ENCODE assay signal across 2 cellular contexts in the genomic region with DNA sequence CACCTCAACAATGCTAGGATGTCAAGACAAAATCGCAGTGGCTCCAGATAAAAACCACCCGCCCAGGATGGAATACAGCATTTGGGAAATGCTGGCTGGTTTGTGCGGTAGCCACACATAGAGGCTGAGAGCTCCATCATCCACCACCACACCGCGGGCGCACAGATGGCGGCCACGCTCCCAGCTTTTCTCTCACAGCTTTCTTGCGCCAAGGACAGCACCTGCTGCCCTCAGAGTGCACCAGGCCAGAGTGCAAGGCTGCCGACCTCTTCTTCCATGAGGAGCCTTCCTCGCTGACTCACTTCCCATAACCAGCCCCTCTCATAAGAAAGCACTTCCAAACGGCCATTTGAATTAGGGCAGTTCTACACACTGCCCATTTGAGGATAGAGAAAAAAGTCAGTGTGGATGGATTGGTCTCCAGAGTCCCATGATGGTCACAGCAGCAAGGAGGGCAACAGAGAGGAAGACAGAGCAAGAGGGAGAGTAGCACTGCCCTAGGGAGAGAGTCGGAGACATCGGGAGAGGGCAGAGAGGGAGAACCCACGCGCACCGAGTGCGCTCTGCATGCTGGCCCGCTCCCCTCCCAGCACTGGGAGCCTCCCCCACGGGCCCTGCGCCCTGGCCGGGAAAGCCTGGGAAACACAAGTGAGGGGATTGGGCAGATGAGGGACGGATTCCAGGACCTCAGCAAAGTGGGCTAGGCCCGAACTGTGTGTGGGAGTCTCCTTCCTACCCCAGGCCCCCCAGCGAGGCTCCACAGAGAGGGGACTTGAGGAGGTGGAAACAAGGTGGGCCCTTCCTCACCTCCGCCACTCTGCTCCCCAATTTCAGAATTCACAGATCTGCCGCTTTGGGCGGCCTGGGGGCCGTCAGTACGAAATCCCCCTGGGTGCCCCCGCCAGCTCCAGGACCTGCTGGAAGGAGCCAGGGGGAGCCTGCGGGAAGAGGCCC.
TF ChIP-seq lines count a peak whose summit lies in the region.

No MANE protein-coding gene starts in this region.

TF ChIP-seq in GM23338, 12 proteins besides CTCF, POLR2A, EP300 and RAD21 (continued from another document and continues in another):
- TF ChIP-seq, protein P1, sequence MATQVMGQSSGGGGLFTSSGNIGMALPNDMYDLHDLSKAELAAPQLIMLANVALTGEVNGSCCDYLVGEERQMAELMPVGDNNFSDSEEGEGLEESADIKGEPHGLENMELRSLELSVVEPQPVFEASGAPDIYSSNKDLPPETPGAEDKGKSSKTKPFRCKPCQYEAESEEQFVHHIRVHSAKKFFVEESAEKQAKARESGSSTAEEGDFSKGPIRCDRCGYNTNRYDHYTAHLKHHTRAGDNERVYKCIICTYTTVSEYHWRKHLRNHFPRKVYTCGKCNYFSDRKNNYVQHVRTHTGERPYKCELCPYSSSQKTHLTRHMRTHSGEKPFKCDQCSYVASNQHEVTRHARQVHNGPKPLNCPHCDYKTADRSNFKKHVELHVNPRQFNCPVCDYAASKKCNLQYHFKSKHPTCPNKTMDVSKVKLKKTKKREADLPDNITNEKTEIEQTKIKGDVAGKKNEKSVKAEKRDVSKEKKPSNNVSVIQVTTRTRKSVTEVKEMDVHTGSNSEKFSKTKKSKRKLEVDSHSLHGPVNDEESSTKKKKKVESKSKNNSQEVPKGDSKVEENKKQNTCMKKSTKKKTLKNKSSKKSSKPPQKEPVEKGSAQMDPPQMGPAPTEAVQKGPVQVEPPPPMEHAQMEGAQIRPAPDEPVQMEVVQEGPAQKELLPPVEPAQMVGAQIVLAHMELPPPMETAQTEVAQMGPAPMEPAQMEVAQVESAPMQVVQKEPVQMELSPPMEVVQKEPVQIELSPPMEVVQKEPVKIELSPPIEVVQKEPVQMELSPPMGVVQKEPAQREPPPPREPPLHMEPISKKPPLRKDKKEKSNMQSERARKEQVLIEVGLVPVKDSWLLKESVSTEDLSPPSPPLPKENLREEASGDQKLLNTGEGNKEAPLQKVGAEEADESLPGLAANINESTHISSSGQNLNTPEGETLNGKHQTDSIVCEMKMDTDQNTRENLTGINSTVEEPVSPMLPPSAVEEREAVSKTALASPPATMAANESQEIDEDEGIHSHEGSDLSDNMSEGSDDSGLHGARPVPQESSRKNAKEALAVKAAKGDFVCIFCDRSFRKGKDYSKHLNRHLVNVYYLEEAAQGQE (IDR thresholded peaks at IDR 0.05; ENCODE audit: unreplicated experiment) = no peak
- TF ChIP-seq NANOG (IDR thresholded peaks at IDR 0.05; ENCODE audit: borderline replicate concordance) (no peak), EZH2 (IDR thresholded peaks at IDR 0.05; ENCODE audit: low read depth, unreplicated experiment) (no peak), EZH2phosphoT487 (IDR thresholded peaks at IDR 0.05; ENCODE audit: unreplicated experiment) (no peak), JUNB (IDR thresholded peaks at IDR 0.05; ENCODE audit: unreplicated experiment) (no peak), CREB1 (CRISPR knock-in tag; IDR thresholded peaks at IDR 0.05; ENCODE audit: low read depth) (no peak), STAT1 (IDR thresholded peaks at IDR 0.05; ENCODE audit: unreplicated experiment) (no peak)
- TF ChIP-seq, protein P2, sequence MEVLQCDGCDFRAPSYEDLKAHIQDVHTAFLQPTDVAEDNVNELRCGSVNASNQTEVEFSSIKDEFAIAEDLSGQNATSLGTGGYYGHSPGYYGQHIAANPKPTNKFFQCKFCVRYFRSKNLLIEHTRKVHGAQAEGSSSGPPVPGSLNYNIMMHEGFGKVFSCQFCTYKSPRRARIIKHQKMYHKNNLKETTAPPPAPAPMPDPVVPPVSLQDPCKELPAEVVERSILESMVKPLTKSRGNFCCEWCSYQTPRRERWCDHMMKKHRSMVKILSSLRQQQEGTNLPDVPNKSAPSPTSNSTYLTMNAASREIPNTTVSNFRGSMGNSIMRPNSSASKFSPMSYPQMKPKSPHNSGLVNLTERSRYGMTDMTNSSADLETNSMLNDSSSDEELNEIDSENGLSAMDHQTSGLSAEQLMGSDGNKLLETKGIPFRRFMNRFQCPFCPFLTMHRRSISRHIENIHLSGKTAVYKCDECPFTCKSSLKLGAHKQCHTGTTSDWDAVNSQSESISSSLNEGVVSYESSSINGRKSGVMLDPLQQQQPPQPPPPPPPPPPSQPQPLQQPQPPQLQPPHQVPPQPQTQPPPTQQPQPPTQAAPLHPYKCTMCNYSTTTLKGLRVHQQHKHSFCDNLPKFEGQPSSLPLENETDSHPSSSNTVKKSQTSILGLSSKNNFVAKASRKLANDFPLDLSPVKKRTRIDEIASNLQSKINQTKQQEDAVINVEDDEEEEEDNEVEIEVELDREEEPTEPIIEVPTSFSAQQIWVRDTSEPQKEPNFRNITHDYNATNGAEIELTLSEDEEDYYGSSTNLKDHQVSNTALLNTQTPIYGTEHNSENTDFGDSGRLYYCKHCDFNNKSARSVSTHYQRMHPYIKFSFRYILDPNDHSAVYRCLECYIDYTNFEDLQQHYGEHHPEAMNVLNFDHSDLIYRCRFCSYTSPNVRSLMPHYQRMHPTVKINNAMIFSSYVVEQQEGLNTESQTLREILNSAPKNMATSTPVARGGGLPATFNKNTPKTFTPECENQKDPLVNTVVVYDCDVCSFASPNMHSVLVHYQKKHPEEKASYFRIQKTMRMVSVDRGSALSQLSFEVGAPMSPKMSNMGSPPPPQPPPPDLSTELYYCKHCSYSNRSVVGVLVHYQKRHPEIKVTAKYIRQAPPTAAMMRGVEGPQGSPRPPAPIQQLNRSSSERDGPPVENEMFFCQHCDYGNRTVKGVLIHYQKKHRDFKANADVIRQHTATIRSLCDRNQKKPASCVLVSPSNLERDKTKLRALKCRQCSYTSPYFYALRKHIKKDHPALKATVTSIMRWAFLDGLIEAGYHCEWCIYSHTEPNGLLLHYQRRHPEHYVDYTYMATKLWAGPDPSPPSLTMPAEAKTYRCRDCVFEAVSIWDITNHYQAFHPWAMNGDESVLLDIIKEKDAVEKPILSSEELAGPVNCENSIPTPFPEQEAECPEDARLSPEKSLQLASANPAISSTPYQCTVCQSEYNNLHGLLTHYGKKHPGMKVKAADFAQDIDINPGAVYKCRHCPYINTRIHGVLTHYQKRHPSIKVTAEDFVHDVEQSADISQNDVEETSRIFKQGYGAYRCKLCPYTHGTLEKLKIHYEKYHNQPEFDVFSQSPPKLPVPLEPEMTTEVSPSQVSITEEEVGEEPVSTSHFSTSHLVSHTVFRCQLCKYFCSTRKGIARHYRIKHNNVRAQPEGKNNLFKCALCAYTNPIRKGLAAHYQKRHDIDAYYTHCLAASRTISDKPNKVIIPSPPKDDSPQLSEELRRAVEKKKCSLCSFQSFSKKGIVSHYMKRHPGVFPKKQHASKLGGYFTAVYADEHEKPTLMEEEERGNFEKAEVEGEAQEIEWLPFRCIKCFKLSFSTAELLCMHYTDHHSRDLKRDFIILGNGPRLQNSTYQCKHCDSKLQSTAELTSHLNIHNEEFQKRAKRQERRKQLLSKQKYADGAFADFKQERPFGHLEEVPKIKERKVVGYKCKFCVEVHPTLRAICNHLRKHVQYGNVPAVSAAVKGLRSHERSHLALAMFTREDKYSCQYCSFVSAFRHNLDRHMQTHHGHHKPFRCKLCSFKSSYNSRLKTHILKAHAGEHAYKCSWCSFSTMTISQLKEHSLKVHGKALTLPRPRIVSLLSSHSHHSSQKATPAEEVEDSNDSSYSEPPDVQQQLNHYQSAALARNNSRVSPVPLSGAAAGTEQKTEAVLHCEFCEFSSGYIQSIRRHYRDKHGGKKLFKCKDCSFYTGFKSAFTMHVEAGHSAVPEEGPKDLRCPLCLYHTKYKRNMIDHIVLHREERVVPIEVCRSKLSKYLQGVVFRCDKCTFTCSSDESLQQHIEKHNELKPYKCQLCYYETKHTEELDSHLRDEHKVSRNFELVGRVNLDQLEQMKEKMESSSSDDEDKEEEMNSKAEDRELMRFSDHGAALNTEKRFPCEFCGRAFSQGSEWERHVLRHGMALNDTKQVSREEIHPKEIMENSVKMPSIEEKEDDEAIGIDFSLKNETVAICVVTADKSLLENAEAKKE (CRISPR knock-in tag; IDR thresholded peaks at IDR 0.05) = no peak

TF ChIP-seq in IMR-90, 13 proteins besides CTCF, POLR2A, EP300 and RAD21:
- TF ChIP-seq, protein P3, sequence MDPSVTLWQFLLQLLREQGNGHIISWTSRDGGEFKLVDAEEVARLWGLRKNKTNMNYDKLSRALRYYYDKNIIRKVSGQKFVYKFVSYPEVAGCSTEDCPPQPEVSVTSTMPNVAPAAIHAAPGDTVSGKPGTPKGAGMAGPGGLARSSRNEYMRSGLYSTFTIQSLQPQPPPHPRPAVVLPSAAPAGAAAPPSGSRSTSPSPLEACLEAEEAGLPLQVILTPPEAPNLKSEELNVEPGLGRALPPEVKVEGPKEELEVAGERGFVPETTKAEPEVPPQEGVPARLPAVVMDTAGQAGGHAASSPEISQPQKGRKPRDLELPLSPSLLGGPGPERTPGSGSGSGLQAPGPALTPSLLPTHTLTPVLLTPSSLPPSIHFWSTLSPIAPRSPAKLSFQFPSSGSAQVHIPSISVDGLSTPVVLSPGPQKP (IDR thresholded peaks at IDR 0.05; ENCODE audit: borderline replicate concordance, low read depth, low read length) = no peak
- TF ChIP-seq RCOR1 (IDR thresholded peaks at IDR 0.05; ENCODE audit: insufficient replicate concordance, low read length) (no peak), NFE2L2 (IDR thresholded peaks at IDR 0.05; ENCODE audit: low read depth, low read length) (no peak), MXI1 (IDR thresholded peaks at IDR 0.05; ENCODE audit: borderline replicate concordance, low read depth, low read length) (no peak), MAZ (IDR thresholded peaks at IDR 0.05; ENCODE audit: borderline replicate concordance, low read depth, low read length) (no peak), SMC3 (IDR thresholded peaks at IDR 0.05; ENCODE audit: low read depth, low read length) (no peak), CEBPB (IDR thresholded peaks at IDR 0.05; ENCODE audit: low read depth, low read length) (no peak), BHLHE40 (IDR thresholded peaks at IDR 0.05; ENCODE audit: low read depth, low read length) (no peak), MAFK (IDR thresholded peaks at IDR 0.05; ENCODE audit: low read depth, low read length) (no peak), RFX5 (IDR thresholded peaks at IDR 0.05; ENCODE audit: low read depth, low read length) (no peak), FOS (IDR thresholded peaks at IDR 0.05; ENCODE audit: low read depth, low read length) (no peak), CHD1 (IDR thresholded peaks at IDR 0.05; ENCODE audit: low read depth, low read length) (no peak)
- TF ChIP-seq, protein P4, sequence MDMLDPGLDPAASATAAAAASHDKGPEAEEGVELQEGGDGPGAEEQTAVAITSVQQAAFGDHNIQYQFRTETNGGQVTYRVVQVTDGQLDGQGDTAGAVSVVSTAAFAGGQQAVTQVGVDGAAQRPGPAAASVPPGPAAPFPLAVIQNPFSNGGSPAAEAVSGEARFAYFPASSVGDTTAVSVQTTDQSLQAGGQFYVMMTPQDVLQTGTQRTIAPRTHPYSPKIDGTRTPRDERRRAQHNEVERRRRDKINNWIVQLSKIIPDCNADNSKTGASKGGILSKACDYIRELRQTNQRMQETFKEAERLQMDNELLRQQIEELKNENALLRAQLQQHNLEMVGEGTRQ (IDR thresholded peaks at IDR 0.05; ENCODE audit: low read depth, low read length) = no peak
